7 cellular contexts compared by ENCODE assay signal in the genomic region with DNA sequence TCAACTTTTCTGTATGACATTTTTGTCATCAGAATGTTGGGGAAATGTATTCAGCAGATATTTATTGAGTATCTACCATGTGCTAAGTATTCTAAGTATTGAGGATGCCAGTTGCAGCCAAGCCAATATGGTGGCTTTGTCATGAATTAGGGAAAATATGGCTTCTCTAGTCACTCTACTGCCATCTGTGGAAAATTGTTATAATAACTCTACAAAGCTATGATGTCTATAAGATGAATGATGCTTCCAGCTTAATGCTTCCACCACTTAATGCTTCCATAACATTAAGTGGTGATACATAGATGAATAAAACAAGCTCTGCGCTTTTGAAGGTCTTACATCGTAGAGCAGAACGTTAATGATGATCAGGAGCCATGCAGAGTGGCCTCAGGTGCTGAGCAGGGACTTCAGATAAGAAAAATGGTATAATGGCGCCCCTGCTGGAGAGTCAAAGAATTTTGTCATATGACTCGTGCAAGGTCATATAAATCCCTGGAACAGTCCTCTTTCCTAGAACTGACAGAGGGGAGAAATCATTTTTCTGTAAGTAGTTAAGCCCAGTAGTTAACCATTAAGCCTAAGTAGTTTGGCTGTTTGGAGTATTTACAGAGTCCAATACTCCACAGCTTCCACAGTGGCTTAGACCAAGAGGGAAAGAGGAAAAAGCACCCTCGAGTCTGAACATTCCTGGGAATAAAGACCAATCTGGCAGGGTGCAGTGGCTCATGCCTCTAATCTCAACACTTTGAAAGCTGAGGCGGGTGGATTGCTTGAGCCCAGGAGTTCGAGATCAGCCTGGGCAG. TPM values are rescaled to one million over a fixed set of nuclear protein-coding genes. Genes with fewer than 3 reads are reported as not detected.
A peak's percentile ranks its signal among the peaks of the same experiment; 100 is the strongest.
DNase-seq lines count a peak whose midpoint lies in the region; ATAC-seq and TF ChIP-seq lines count a peak whose summit lies in the region.

No MANE protein-coding gene starts in this region.

- H3K9me3 ChIP-seq in ascending aorta: no peaks in the 10 kb centered on the region
- no peaks in the 10 kb centered on the region for H3K9me3 ChIP-seq in suprapubic skin

- peak; percentile 62 for DNase-seq in NCI-H1048 (lab: John Stamatoyannopoulos, UW)
- DNase-seq in SW 1271 (lab: John Stamatoyannopoulos, UW): peak; percentile 37 to 80
- no peak for DNase-seq in ascending aorta (ENCODE audit: low spot score in 2 of 2)
- DNase-seq in left lobe of liver (ENCODE audit: low spot score): no peak
- DNase-seq in suprapubic skin (ENCODE audit: low spot score in 2 of 2): no peak

- H3K36me3 ChIP-seq in ascending aorta (no peaks in the 10 kb centered on the region), suprapubic skin (no peaks in the 10 kb centered on the region)

- H3K27ac ChIP-seq in ascending aorta (no peak overlapping the region), suprapubic skin (no peak overlapping the region)

- no peaks in the 10 kb centered on the region for H3K4me1 ChIP-seq in ascending aorta
- peaks cover 11% of the 10 kb centered on the region for H3K4me1 ChIP-seq in suprapubic skin

- intact Hi-C loops in ascending aorta (cut with DNase I): loop anchor here (2.0 kb wide), 1 partner anchor 232 kb away; no protein-coding TSS in a partner anchor

- H3K27me3 ChIP-seq in ascending aorta (no peaks in the 10 kb centered on the region), suprapubic skin (no peaks in the 10 kb centered on the region)

- 54% methylated on average over 8 of the region's 8 CpGs for WGBS in suprapubic skin

- TF ChIP-seq CTCF in GM12801 (IDR thresholded peaks at IDR 0.05; ENCODE audit: extremely low read depth, insufficient read length) (peak; percentile 34), ascending aorta (IDR thresholded peaks at IDR 0.05) (peak in 2 of 3 experiments; percentile 20 to 59), suprapubic skin (IDR thresholded peaks at IDR 0.05) (peak; percentile 37 to 39)

- no peak for TF ChIP-seq POLR2A in suprapubic skin (IDR thresholded peaks at IDR 0.05)

- H3K4me3 ChIP-seq in ascending aorta (no peak overlapping the region), suprapubic skin (no peak overlapping the region)

- peak; percentile 65 for ATAC-seq in left lobe of liver
- no peak for ATAC-seq in HG03457 (IDR thresholded peaks at IDR 0.05; ENCODE audit: unreplicated experiment)

- TF ChIP-seq EP300 in suprapubic skin (IDR thresholded peaks at IDR 0.05): no peak

RNA-seq across cellular contexts. Expression of a gene that starts 2.7 kb away (rescaled TPM):
- total RNA-seq in ascending aorta (not detected), left lobe of liver (not detected), suprapubic skin (under 1 TPM in 1 of 4 donors, not detected in 3; 0.45 TPM)

RNA-seq across cellular contexts. Expression of a gene that starts 42.2 kb away (rescaled TPM):
- total RNA-seq in ascending aorta (141 TPM), left lobe of liver (33.8 TPM), suprapubic skin (10 to 100 TPM; 38.9 to 60.5 (median 49.4) TPM)

RNA-seq across cellular contexts. Expression of a gene that starts 44.8 kb away (rescaled TPM):
- total RNA-seq in ascending aorta (6.9 TPM), left lobe of liver (8.1 TPM), suprapubic skin (100 to 1,000 TPM; 140 to 188 (median 176) TPM)

Comparison
In these comparisons a context has a peak if more than half of its experiments do, and no peak if none do; other contexts are left out.
1. DNase-seq: peak in NCI-H1048 (single experiment) and SW 1271 (2 of 2); none in ascending aorta (0 of 2), left lobe of liver (single experiment) and suprapubic skin (0 of 2).
2. RNA of a gene that starts 44.8 kb away (total RNA-seq): 140 to 188 TPM in suprapubic skin; 8.1 TPM in left lobe of liver (single experiment) and 6.9 TPM in ascending aorta (single experiment); every median in the first group is over 10 times any median in the second.
3. Peak in every context shown above with its lines, with median percentiles within 50 percentile points of each other: CTCF ChIP-seq.